11 cellular contexts compared by ENCODE assay signal in genomic region chr10:45353176-45353575, GRCh38. TPM values are rescaled to one million over a fixed set of nuclear protein-coding genes. Genes with fewer than 3 reads are reported as not detected.
DNase-seq lines count a peak whose midpoint lies in the region; ATAC-seq and TF ChIP-seq lines count a peak whose summit lies in the region.
"Had no signal": no experiment of that assay in that cellular context is flagged by ENCODE, and none has a peak within 500 bp of the region (broad histone marks: within the 10 kb centered on the region; RNA-seq: fewer than 3 reads in every experiment).

No MANE protein-coding gene starts in this region.

- H3K4me3 ChIP-seq in NB4 (ENCODE audit: low read depth, low read length) (no peak overlapping the region), neural progenitor cell (no peak overlapping the region)

- H3K36me3 ChIP-seq in neural progenitor cell, result no peaks in the 10 kb centered on the region
- H3K36me3 ChIP-seq: BE2C had no signal

- TF ChIP-seq POLR2A in NB4 (IDR thresholded peaks at IDR 0.05; ENCODE audit: extremely low read depth, insufficient read length), result no peak

- H3K4me3 Mint-ChIP-seq in activated naive CD4-positive, alpha-beta T cell treated with anti-CD3 and anti-CD28 coated beads, Interleukin-2, amount 10 ng/mL, durations not matched to agents 7 days and 5 days, result no peak overlapping the region
- no peak overlapping the region for H3K4me3 Mint-ChIP-seq in neural progenitor cell
- H3K4me3 Mint-ChIP-seq: effector memory CD8-positive, alpha-beta T cell had no signal

- no peaks in the 10 kb centered on the region for H3F3A ChIP-seq in neural progenitor cell (ENCODE audit: low read depth)

- no peaks in the 10 kb centered on the region for H3K9me3 ChIP-seq in neural progenitor cell (ENCODE audit: low read depth)
- H3K9me3 ChIP-seq: BE2C had no signal

- peaks cover 16% of the 10 kb centered on the region for H3K27me3 Mint-ChIP-seq in activated naive CD4-positive, alpha-beta T cell treated with anti-CD3 and anti-CD28 coated beads, Interleukin-2, amount 10 ng/mL, durations not matched to agents 7 days and 5 days
- H3K27me3 Mint-ChIP-seq in neural progenitor cell (ENCODE audit: insufficient read depth, low read depth), result peaks cover 2% of the 10 kb centered on the region

- peak; percentile 75 to 83 for ATAC-seq in activated naive CD4-positive, alpha-beta T cell treated with anti-CD3 and anti-CD28 coated beads, Interleukin-2, amount 50 U/mL, for 72 hours
- ATAC-seq in HG02852 (IDR thresholded peaks at IDR 0.05; ENCODE audit: unreplicated experiment), result peak; percentile 62
- ATAC-seq: effector memory CD8-positive, alpha-beta T cell had no signal

- H3K4me2 ChIP-seq in neural progenitor cell, result no peak overlapping the region

- peaks cover 0 to 4% of the 10 kb centered on the region in 2 donors for H3K36me3 Mint-ChIP-seq in activated naive CD4-positive, alpha-beta T cell treated with anti-CD3 and anti-CD28 coated beads, Interleukin-2, amount 50 U/mL, for 72 hours
- no peaks in the 10 kb centered on the region for H3K36me3 Mint-ChIP-seq in activated naive CD4-positive, alpha-beta T cell treated with anti-CD3 and anti-CD28 coated beads, Interleukin-2, amount 10 ng/mL, durations not matched to agents 7 days and 5 days
- H3K36me3 Mint-ChIP-seq in neural progenitor cell, result no peaks in the 10 kb centered on the region

- peak overlapping the region; percentile 17 to 73 for H3K27ac Mint-ChIP-seq in activated naive CD4-positive, alpha-beta T cell treated with anti-CD3 and anti-CD28 coated beads, Interleukin-2, amount 50 U/mL, for 72 hours
- H3K27ac Mint-ChIP-seq in activated naive CD4-positive, alpha-beta T cell treated with anti-CD3 and anti-CD28 coated beads, Interleukin-2, amount 10 ng/mL, durations not matched to agents 7 days and 5 days, result no peak overlapping the region
- no peak overlapping the region for H3K27ac Mint-ChIP-seq in neural progenitor cell
- H3K27ac Mint-ChIP-seq: effector memory CD8-positive, alpha-beta T cell had no signal

- H2AFZ ChIP-seq in neural progenitor cell (replicated peaks), result no peak overlapping the region

- no peaks in the 10 kb centered on the region for H4K20me1 ChIP-seq in neural progenitor cell (ENCODE audit: low read depth)

- no peaks in the 10 kb centered on the region for H3K27me3 ChIP-seq in neural progenitor cell
- H3K27me3 ChIP-seq: BE2C had no signal

- no peak overlapping the region for H3K9ac ChIP-seq in neural progenitor cell

- H3K4me1 Mint-ChIP-seq in activated naive CD4-positive, alpha-beta T cell treated with anti-CD3 and anti-CD28 coated beads, Interleukin-2, amount 10 ng/mL, durations not matched to agents 7 days and 5 days, result peaks cover 12% of the 10 kb centered on the region
- H3K4me1 Mint-ChIP-seq in neural progenitor cell, result no peaks in the 10 kb centered on the region

- H3K27ac ChIP-seq in neural progenitor cell, result no peak overlapping the region

- CTCF ChIA-PET in activated naive CD4-positive, alpha-beta T cell treated with anti-CD3 and anti-CD28 coated beads, Interleukin-2, amount 10 ng/mL, durations not matched to agents 7 days and 5 days (lab: Charles Lee), result no interaction called here

- TF ChIP-seq CTCF in NB4 (IDR thresholded peaks at IDR 0.05; ENCODE audit: low read depth, low read length) (no peak), neural progenitor cell (IDR thresholded peaks at IDR 0.05) (no peak)

- no peaks in the 10 kb centered on the region for H3K9me3 Mint-ChIP-seq in activated naive CD4-positive, alpha-beta T cell treated with anti-CD3 and anti-CD28 coated beads, Interleukin-2, amount 50 U/mL, for 72 hours
- peaks cover 3% of the 10 kb centered on the region for H3K9me3 Mint-ChIP-seq in activated naive CD4-positive, alpha-beta T cell treated with anti-CD3 and anti-CD28 coated beads, Interleukin-2, amount 10 ng/mL, durations not matched to agents 7 days and 5 days
- peaks cover 6% of the 10 kb centered on the region for H3K9me3 Mint-ChIP-seq in neural progenitor cell
- H3K9me3 Mint-ChIP-seq: effector memory CD8-positive, alpha-beta T cell had no signal

- no peaks in the 10 kb centered on the region for H3K79me2 ChIP-seq in neural progenitor cell (ENCODE audit: low read depth)

- H3K4me1 ChIP-seq in neural progenitor cell, result no peaks in the 10 kb centered on the region
- H3K4me1 ChIP-seq: BE2C had no signal

- DNase-seq in activated naive CD4-positive, alpha-beta T cell treated with anti-CD3 and anti-CD28 coated beads, Interleukin-2, amount 50 U/mL, for 72 hours (ENCODE audit: low spot score in 2 of 2), result peak in 1 of 2 donors; percentile 20
- no peak for DNase-seq in activated naive CD4-positive, alpha-beta T cell treated with anti-CD3 and anti-CD28 coated beads, Interleukin-2, amount 10 ng/mL, durations not matched to agents 7 days and 5 days
- DNase-seq in NB4 (ENCODE audit: low read depth) (peak; percentile 67), NCI-H526 treated with DMSO at 0.1 percent for 48 hours (lab: John Stamatoyannopoulos, UW) (no peak), DMS114 treated with DMSO at 0.1 percent for 48 hours (lab: John Stamatoyannopoulos, UW; ENCODE audit: unreplicated experiment) (no peak), neural progenitor cell (ENCODE audit: low spot score) (no peak), cardiac septum (ENCODE audit: low spot score) (no peak)
- DNase-seq: BE2C; effector memory CD8-positive, alpha-beta T cell had no signal

- intact Hi-C loops in cardiac septum (cut with DNase I), result no loop called here

RNA-seq across cellular contexts. Expression of gene ALOX5, which starts 20.8 kb away (rescaled TPM):
- total RNA-seq in activated naive CD4-positive, alpha-beta T cell treated with anti-CD3 and anti-CD28 coated beads, Interleukin-2, amount 50 U/mL, for 72 hours, result 1 to 10 TPM in 1 of 2 donors, under 1 TPM in 1; 0.68 to 1.7 TPM
- 0.96 and 1.6 TPM in 2 replicates for total RNA-seq in neural progenitor cell (ENCODE audit: low replicate concordance)
- 4.9 TPM for total RNA-seq in cardiac septum

RNA-seq across cellular contexts. Expression of gene OR13A1, which starts 37.8 kb away (rescaled TPM):
- total RNA-seq in activated naive CD4-positive, alpha-beta T cell treated with anti-CD3 and anti-CD28 coated beads, Interleukin-2, amount 50 U/mL, for 72 hours, result not detected
- 0.93 and 1.5 TPM in 2 replicates for total RNA-seq in neural progenitor cell (ENCODE audit: low replicate concordance)
- not detected for total RNA-seq in cardiac septum
- total RNA-seq: kidney epithelial cell had no signal

Comparison
In these comparisons a context has a peak if more than half of its experiments do, and no peak if none do; other contexts are left out.
1. H3K27ac Mint-ChIP-seq: peak in activated naive CD4-positive, alpha-beta T cell treated with anti-CD3 and anti-CD28 coated beads, Interleukin-2, amount 50 U/mL, for 72 hours (2 of 2); none in activated naive CD4-positive, alpha-beta T cell treated with anti-CD3 and anti-CD28 coated beads, Interleukin-2, amount 10 ng/mL, durations not matched to agents 7 days and 5 days (single experiment) and neural progenitor cell (single experiment).